Comparison of ENCODE assay signal across 1 cellular context in the genomic region with DNA sequence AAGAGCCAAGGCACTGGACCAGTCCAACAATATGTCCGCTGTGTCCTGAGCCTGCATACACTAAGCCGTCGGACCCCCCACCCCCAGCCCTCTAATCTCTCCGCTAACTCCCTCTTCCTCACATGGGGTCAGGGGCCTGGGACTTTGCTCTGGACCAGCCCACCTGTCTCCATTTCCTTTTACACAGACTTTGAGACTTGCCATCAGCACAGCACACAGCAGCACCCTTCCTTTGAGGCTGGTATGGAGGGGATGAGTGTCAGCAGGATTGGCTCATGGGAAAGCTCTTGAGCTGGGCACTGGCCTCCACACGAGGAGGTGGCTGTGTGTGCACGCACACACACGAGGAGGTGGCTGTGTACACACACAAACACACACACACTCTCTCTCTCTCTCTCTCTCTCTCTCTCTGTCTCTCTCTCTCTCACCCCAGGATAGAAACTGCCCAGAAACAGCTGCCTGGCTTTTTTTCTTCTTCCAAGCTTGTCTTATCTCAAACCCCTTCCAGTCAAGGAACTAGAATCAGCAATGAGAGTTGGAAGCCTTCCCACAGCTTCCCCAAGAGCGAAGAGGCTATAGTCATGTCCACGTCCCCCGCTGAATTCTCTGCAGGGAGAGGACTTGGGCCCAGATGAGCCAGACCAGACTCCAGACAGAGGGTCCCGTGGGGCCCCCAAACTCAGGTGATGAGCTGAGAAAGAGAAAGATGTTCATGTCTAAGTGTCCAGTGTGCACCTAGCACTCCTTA.
TF ChIP-seq lines count a peak whose summit lies in the region.

No MANE protein-coding gene starts in this region.

TF ChIP-seq in IMR-90, 13 proteins besides CTCF, POLR2A, EP300 and RAD21:
- TF ChIP-seq CEBPB (IDR thresholded peaks at IDR 0.05; ENCODE audit: low read depth, low read length) (no peak), MAZ (IDR thresholded peaks at IDR 0.05; ENCODE audit: borderline replicate concordance, low read depth, low read length) (no peak), RFX5 (IDR thresholded peaks at IDR 0.05; ENCODE audit: low read depth, low read length) (no peak), ELK1 (IDR thresholded peaks at IDR 0.05; ENCODE audit: borderline replicate concordance, low read depth, low read length) (no peak), SMC3 (IDR thresholded peaks at IDR 0.05; ENCODE audit: low read depth, low read length) (no peak), FOS (IDR thresholded peaks at IDR 0.05; ENCODE audit: low read depth, low read length) (no peak), MXI1 (IDR thresholded peaks at IDR 0.05; ENCODE audit: borderline replicate concordance, low read depth, low read length) (no peak), BHLHE40 (IDR thresholded peaks at IDR 0.05; ENCODE audit: low read depth, low read length) (no peak), MAFK (IDR thresholded peaks at IDR 0.05; ENCODE audit: low read depth, low read length) (no peak), NFE2L2 (IDR thresholded peaks at IDR 0.05; ENCODE audit: low read depth, low read length) (no peak), RCOR1 (IDR thresholded peaks at IDR 0.05; ENCODE audit: insufficient replicate concordance, low read length) (no peak)
- TF ChIP-seq, protein P1, sequence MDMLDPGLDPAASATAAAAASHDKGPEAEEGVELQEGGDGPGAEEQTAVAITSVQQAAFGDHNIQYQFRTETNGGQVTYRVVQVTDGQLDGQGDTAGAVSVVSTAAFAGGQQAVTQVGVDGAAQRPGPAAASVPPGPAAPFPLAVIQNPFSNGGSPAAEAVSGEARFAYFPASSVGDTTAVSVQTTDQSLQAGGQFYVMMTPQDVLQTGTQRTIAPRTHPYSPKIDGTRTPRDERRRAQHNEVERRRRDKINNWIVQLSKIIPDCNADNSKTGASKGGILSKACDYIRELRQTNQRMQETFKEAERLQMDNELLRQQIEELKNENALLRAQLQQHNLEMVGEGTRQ (IDR thresholded peaks at IDR 0.05; ENCODE audit: low read depth, low read length): no peak
